Comparison of ENCODE assay signal across 9 cellular contexts in genomic region chr14:100142073-100143040, GRCh38. TPM values are rescaled to one million over a fixed set of nuclear protein-coding genes. Genes with fewer than 3 reads are reported as not detected.
DNase-seq lines count a peak whose midpoint lies in the region; ATAC-seq, FAIRE-seq and TF ChIP-seq lines count a peak whose summit lies in the region.
"Had no signal": no experiment of that assay in that cellular context is flagged by ENCODE, and none has a peak within 500 bp of the region (broad histone marks: within the 10 kb centered on the region; RNA-seq: fewer than 3 reads in every experiment).

No MANE protein-coding gene starts in this region.

- POLR2A ChIA-PET in T-cell (lab: Charles Lee) = no interaction called here

- H3K9me3 ChIP-seq in pancreas (no peaks in the 10 kb centered on the region), WERI-Rb-1 (ENCODE audit: severe bottlenecking) (no peaks in the 10 kb centered on the region)

- DNase-seq in COR-L47 (lab: John Stamatoyannopoulos, UW) (peak; percentile 47), T-cell (no peak), Right ventricle myocardium inferior (ENCODE audit: missing footprints) (no peak), pancreas (peak in 5 of 6 donors; percentile 53 to 85 (median 65)), DMS153 (lab: John Stamatoyannopoulos, UW) (no peak), WERI-Rb-1 (no peak), HCEC 1CT (no peak)

- intact Hi-C loops in Right ventricle myocardium inferior (cut with DNase I) (loop anchor here (10.0 kb wide), 1 partner anchor 232 kb away; the partner anchor contains the start of gene WDR25), pancreas (cut with DNase I) (no loop called here)

- TF ChIP-seq CTCF in pancreas (IDR thresholded peaks at IDR 0.05) (no peak), WERI-Rb-1 (IDR thresholded peaks at IDR 0.05; ENCODE audit: low read depth, low read length) (no peak)

- H3K4me3 ChIP-seq in pancreas (no peak overlapping the region), WERI-Rb-1 (ENCODE audit: low read depth, low read length) (no peak overlapping the region)

- H3K27me3 Mint-ChIP-seq in T-cell = no peaks in the 10 kb centered on the region

- H3K27me3 ChIP-seq in pancreas (no peaks in the 10 kb centered on the region), WERI-Rb-1 (ENCODE audit: insufficient read depth, low read depth, severe bottlenecking) (no peaks in the 10 kb centered on the region)

- ATAC-seq in T-cell (replicated peaks in 1 of 4) (no peak), Right ventricle myocardium inferior (peak; percentile 47), pancreas (peak; percentile 56 to 78 (median 70)), GM21529 (IDR thresholded peaks at IDR 0.05; ENCODE audit: unreplicated experiment) (no peak)

- peak overlapping the region in 3 of 4 donors; percentile 40 to 61 (median 60) for H3K27ac ChIP-seq in pancreas
- no peak overlapping the region for H3K27ac ChIP-seq in WERI-Rb-1

- peaks cover 4 to 42% (median 31%) of the 10 kb centered on the region in 3 donors for H3K4me1 Mint-ChIP-seq in T-cell

- H3K36me3 ChIP-seq in pancreas (no peaks in the 10 kb centered on the region), WERI-Rb-1 (peaks cover 6% of the 10 kb centered on the region)

- H3K27ac Mint-ChIP-seq in T-cell = peak overlapping the region; percentile 55

- H3K36me3 Mint-ChIP-seq in T-cell = peaks cover 34% of the 10 kb centered on the region

- FAIRE-seq in pancreas (lab: Jason Lieb, UNC) = no peak

- 36 to 38% methylated on average over 14 of the region's 14 CpGs for WGBS in pancreas, 2 donors

- CTCF ChIA-PET in T-cell (lab: Charles Lee) = interaction anchor here in 1 of 2 donors (0.8 kb wide), 1 partner anchor 25 kb away, joined by 3 read pairs; no protein-coding TSS in a partner anchor

- H3K9me3 Mint-ChIP-seq in T-cell = no peaks in the 10 kb centered on the region

- H3K4me1 ChIP-seq in pancreas = peaks cover 8 to 14% (median 10%) of the 10 kb centered on the region in 3 donors

- H3K4me3 Mint-ChIP-seq in T-cell = no peak overlapping the region

RNA-seq across cellular contexts. Expression of gene DEGS2, which starts 17.1 kb away (rescaled TPM):
- total RNA-seq in T-cell (under 1 TPM in 4 of 5 donors, not detected in 1; 0.19 to 0.79 (median 0.49) TPM), Right ventricle myocardium inferior (not detected), pancreas (1 to 10 TPM; 2.8 to 7.3 (median 5.3) TPM)
- 1 to 10 TPM; 1.9 to 3.9 TPM for polyA plus RNA-seq in pancreas
- total RNA-seq: LHCN-M2 had no signal

Comparison
In these comparisons a context has a peak if more than half of its experiments do, and no peak if none do; other contexts are left out.
1. DNase-seq: peak in COR-L47 (single experiment) and pancreas (5 of 6); none in T-cell (0 of 34), Right ventricle myocardium inferior (single experiment), DMS153 (single experiment), WERI-Rb-1 (single experiment) and HCEC 1CT (single experiment).
2. ATAC-seq: peak in Right ventricle myocardium inferior (single experiment) and pancreas (4 of 4); none in T-cell (0 of 4) and GM21529 (single experiment).